1 cellular context compared by ENCODE assay signal in genomic region chr22:49975543-49976389, GRCh38.
TF ChIP-seq lines count a peak whose summit lies in the region.

No MANE protein-coding gene starts in this region.

TF ChIP-seq in HEK293, 187 proteins besides CTCF, POLR2A, EP300 and RAD21 (continued from another document and continues in another):
- TF ChIP-seq ZNF302 (tag by site-specific recombination; IDR thresholded peaks at IDR 0.05; ENCODE audit: low read depth) (no peak), ZNF391 (tag by site-specific recombination; IDR thresholded peaks at IDR 0.05; ENCODE audit: borderline replicate concordance, low read depth) (peak; percentile 98), ZBTB21 (tag by site-specific recombination; IDR thresholded peaks at IDR 0.05) (no peak), PRDM6 (tag by site-specific recombination; IDR thresholded peaks at IDR 0.05) (no peak; the same call in 1 of the 2 replicates), EGR2 (tag by site-specific recombination; IDR thresholded peaks at IDR 0.05; ENCODE audit: low read depth) (peak; percentile 41), ELK4 (IDR thresholded peaks at IDR 0.05; ENCODE audit: borderline replicate concordance, low read depth, low read length) (no peak), ZFP37 (tag by site-specific recombination; IDR thresholded peaks at IDR 0.05) (0 out of 2 replicates have a peak, but pooled peaks have one; percentile 37), ZNF274 (IDR thresholded peaks at IDR 0.05; ENCODE audit: low read length) (no peak), ZNF274 (tag by site-specific recombination; IDR thresholded peaks at IDR 0.05; ENCODE audit: borderline replicate concordance) (no peak; the same call in 1 of the 2 replicates), ZNF501 (tag by site-specific recombination; IDR thresholded peaks at IDR 0.05) (0 out of 2 replicates have a peak, but pooled peaks have one; percentile 24), ZNF133 (tag by site-specific recombination; IDR thresholded peaks at IDR 0.05) (no peak), ZBTB8A (tag by site-specific recombination; IDR thresholded peaks at IDR 0.05) (no peak; the same call in 1 of the 2 replicates), KLF8 (tag by site-specific recombination; IDR thresholded peaks at IDR 0.05) (peak; percentile 66; the same call in 1 of the 2 replicates), YY2 (tag by site-specific recombination; IDR thresholded peaks at IDR 0.05) (no peak), HOXC10 (CRISPR knock-in tag; IDR thresholded peaks at IDR 0.05) (no peak), ZNF549 (tag by site-specific recombination; IDR thresholded peaks at IDR 0.05) (no peak), ZNF792 (tag by site-specific recombination; IDR thresholded peaks at IDR 0.05) (no peak), ZSCAN30 (tag by site-specific recombination; IDR thresholded peaks at IDR 0.05) (no peak), ZNF654 (tag by site-specific recombination; IDR thresholded peaks at IDR 0.05; ENCODE audit: low read depth) (no peak), FEZF1 (tag by site-specific recombination; IDR thresholded peaks at IDR 0.05) (no peak), ZNF426 (tag by site-specific recombination; IDR thresholded peaks at IDR 0.05) (no peak), ZNF610 (tag by site-specific recombination; IDR thresholded peaks at IDR 0.05; ENCODE audit: borderline replicate concordance) (no peak), ZNF2 (tag by site-specific recombination; IDR thresholded peaks at IDR 0.05) (peak; percentile 99), ZNF114 (tag by site-specific recombination; IDR thresholded peaks at IDR 0.05) (0 out of 2 replicates have a peak, but pooled peaks have one; percentile 86), ZBTB44 (tag by site-specific recombination; IDR thresholded peaks at IDR 0.05) (no peak), ZNF623 (tag by site-specific recombination; IDR thresholded peaks at IDR 0.05) (no peak), ZSCAN18 (tag by site-specific recombination; IDR thresholded peaks at IDR 0.05) (peak; percentile 55; the same call in 1 of the 2 replicates), ZNF239 (tag by site-specific recombination; IDR thresholded peaks at IDR 0.05) (peak; percentile 89), ZNF521 (tag by site-specific recombination; IDR thresholded peaks at IDR 0.05) (no peak), ZBTB7A (tag by site-specific recombination; IDR thresholded peaks at IDR 0.05; ENCODE audit: low read depth) (peak; percentile 97; the same call in 1 of the 2 replicates), ZBTB6 (tag by site-specific recombination; IDR thresholded peaks at IDR 0.05) (no peak), ZBTB17 (tag by site-specific recombination; IDR thresholded peaks at IDR 0.05) (peak; percentile 77), GFI1B (tag by site-specific recombination; IDR thresholded peaks at IDR 0.05) (no peak), SALL2 (tag by site-specific recombination; IDR thresholded peaks at IDR 0.05; ENCODE audit: borderline replicate concordance) (peak; percentile 90), ZNF146 (tag by site-specific recombination; IDR thresholded peaks at IDR 0.05) (peak; percentile 46), ZBTB20 (tag by site-specific recombination; IDR thresholded peaks at IDR 0.05) (peak; percentile 37), SP2 (tag by site-specific recombination; IDR thresholded peaks at IDR 0.05) (peak; percentile 41), ZNF510 (tag by site-specific recombination; IDR thresholded peaks at IDR 0.05; ENCODE audit: insufficient replicate concordance) (no peak)
- TF ChIP-seq, protein P1, sequence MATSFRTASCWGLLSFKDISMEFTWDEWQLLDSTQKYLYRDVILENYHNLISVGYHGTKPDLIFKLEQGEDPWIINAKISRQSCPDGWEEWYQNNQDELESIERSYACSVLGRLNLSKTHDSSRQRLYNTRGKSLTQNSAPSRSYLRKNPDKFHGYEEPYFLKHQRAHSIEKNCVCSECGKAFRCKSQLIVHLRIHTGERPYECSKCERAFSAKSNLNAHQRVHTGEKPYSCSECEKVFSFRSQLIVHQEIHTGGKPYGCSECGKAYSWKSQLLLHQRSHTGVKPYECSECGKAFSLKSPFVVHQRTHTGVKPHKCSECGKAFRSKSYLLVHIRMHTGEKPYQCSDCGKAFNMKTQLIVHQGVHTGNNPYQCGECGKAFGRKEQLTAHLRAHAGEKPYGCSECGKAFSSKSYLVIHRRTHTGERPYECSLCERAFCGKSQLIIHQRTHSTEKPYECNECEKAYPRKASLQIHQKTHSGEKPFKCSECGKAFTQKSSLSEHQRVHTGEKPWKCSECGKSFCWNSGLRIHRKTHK (tag by site-specific recombination; IDR thresholded peaks at IDR 0.05) = 0 out of 2 replicates have a peak, but pooled peaks have one; percentile 4
- TF ChIP-seq, protein P2, sequence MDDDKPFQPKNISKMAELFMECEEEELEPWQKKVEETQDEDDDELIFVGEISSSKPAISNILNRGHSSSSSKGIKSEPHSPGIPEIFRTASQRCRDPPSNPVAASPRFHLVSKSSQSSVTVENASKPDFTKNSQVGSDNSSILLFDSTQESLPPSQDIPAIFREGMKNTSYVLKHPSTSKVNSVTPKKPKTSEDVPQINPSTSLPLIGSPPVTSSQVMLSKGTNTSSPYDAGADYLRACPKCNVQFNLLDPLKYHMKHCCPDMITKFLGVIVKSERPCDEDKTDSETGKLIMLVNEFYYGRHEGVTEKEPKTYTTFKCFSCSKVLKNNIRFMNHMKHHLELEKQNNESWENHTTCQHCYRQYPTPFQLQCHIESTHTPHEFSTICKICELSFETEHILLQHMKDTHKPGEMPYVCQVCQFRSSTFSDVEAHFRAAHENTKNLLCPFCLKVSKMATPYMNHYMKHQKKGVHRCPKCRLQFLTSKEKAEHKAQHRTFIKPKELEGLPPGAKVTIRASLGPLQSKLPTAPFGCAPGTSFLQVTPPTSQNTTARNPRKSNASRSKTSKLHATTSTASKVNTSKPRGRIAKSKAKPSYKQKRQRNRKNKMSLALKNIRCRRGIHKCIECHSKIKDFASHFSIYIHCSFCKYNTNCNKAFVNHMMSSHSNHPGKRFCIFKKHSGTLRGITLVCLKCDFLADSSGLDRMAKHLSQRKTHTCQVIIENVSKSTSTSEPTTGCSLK (tag by site-specific recombination; IDR thresholded peaks at IDR 0.05) = 0 out of 2 replicates have a peak, but pooled peaks have one; percentile 28
- TF ChIP-seq, protein P3, sequence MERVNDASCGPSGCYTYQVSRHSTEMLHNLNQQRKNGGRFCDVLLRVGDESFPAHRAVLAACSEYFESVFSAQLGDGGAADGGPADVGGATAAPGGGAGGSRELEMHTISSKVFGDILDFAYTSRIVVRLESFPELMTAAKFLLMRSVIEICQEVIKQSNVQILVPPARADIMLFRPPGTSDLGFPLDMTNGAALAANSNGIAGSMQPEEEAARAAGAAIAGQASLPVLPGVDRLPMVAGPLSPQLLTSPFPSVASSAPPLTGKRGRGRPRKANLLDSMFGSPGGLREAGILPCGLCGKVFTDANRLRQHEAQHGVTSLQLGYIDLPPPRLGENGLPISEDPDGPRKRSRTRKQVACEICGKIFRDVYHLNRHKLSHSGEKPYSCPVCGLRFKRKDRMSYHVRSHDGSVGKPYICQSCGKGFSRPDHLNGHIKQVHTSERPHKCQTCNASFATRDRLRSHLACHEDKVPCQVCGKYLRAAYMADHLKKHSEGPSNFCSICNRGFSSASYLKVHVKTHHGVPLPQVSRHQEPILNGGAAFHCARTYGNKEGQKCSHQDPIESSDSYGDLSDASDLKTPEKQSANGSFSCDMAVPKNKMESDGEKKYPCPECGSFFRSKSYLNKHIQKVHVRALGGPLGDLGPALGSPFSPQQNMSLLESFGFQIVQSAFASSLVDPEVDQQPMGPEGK (tag by site-specific recombination; IDR thresholded peaks at IDR 0.05) = peak; percentile 54; the same call in 1 of the 2 replicates
- TF ChIP-seq, protein P4, sequence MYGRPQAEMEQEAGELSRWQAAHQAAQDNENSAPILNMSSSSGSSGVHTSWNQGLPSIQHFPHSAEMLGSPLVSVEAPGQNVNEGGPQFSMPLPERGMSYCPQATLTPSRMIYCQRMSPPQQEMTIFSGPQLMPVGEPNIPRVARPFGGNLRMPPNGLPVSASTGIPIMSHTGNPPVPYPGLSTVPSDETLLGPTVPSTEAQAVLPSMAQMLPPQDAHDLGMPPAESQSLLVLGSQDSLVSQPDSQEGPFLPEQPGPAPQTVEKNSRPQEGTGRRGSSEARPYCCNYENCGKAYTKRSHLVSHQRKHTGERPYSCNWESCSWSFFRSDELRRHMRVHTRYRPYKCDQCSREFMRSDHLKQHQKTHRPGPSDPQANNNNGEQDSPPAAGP (tag by site-specific recombination; IDR thresholded peaks at IDR 0.05) = peak; percentile 67
- TF ChIP-seq, protein P5, sequence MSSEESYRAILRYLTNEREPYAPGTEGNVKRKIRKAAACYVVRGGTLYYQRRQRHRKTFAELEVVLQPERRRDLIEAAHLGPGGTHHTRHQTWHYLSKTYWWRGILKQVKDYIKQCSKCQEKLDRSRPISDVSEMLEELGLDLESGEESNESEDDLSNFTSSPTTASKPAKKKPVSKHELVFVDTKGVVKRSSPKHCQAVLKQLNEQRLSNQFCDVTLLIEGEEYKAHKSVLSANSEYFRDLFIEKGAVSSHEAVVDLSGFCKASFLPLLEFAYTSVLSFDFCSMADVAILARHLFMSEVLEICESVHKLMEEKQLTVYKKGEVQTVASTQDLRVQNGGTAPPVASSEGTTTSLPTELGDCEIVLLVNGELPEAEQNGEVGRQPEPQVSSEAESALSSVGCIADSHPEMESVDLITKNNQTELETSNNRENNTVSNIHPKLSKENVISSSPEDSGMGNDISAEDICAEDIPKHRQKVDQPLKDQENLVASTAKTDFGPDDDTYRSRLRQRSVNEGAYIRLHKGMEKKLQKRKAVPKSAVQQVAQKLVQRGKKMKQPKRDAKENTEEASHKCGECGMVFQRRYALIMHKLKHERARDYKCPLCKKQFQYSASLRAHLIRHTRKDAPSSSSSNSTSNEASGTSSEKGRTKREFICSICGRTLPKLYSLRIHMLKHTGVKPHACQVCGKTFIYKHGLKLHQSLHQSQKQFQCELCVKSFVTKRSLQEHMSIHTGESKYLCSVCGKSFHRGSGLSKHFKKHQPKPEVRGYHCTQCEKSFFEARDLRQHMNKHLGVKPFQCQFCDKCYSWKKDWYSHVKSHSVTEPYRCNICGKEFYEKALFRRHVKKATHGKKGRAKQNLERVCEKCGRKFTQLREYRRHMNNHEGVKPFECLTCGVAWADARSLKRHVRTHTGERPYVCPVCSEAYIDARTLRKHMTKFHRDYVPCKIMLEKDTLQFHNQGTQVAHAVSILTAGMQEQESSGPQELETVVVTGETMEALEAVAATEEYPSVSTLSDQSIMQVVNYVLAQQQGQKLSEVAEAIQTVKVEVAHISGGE (tag by site-specific recombination; conservative IDR thresholded peaks at IDR 0.05; ENCODE audit: low read depth) = no peak
- TF ChIP-seq, protein P6, sequence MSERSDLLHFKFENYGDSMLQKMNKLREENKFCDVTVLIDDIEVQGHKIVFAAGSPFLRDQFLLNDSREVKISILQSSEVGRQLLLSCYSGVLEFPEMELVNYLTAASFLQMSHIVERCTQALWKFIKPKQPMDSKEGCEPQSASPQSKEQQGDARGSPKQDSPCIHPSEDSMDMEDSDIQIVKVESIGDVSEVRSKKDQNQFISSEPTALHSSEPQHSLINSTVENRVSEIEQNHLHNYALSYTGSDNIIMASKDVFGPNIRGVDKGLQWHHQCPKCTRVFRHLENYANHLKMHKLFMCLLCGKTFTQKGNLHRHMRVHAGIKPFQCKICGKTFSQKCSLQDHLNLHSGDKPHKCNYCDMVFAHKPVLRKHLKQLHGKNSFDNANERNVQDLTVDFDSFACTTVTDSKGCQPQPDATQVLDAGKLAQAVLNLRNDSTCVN (tag by site-specific recombination; optimal IDR thresholded peaks at IDR 0.05) = no peak
